ENCODE assay signal across 13 cellular contexts in genomic region chr15:63243101-63243500, GRCh38. TPM values are rescaled to one million over a fixed set of nuclear protein-coding genes. Genes with fewer than 3 reads are reported as not detected.
DNase-seq lines count a peak whose midpoint lies in the region; ATAC-seq and TF ChIP-seq lines count a peak whose summit lies in the region.
"Had no signal": no experiment of that assay in that cellular context is flagged by ENCODE, and none has a peak within 500 bp of the region (broad histone marks: within the 10 kb centered on the region; RNA-seq: fewer than 3 reads in every experiment).

No MANE protein-coding gene starts in this region.

- peaks cover 69 to 74% (median 70%) of the 10 kb centered on the region in 3 donors for H3K4me1 Mint-ChIP-seq in T-cell
- peaks cover 43% of the 10 kb centered on the region for H3K4me1 Mint-ChIP-seq in activated T-helper 17 cell treated with anti-CD3 and anti-CD28 coated beads, Interleukin-2, amount 50 U/mL, for 72 hours

- H3K27ac ChIP-seq in gastroesophageal sphincter: peak overlapping the region; percentile 75 to 88 (median 77)
- peak overlapping the region; percentile 24 for H3K27ac ChIP-seq in psoas muscle
- H3K27ac ChIP-seq: ovary had no signal

- DNase-seq in AG20443 (ENCODE audit: low spot score) (peak; percentile 65), T-cell (no peak), psoas muscle (peak in 1 of 2 donors; percentile 28), cerebellar nuclear complex (lab: John Stamatoyannopoulos, UW) (no peak)
- DNase-seq: activated naive CD4-positive, alpha-beta T cell treated with anti-CD3 and anti-CD28 coated beads, Interleukin-2, amount 10 ng/mL, durations not matched to agents 7 days and 5 days; COR-L47; NCI-H446 had no signal

- H3K36me3 Mint-ChIP-seq in T-cell: peaks cover 44% of the 10 kb centered on the region
- peaks cover 89% of the 10 kb centered on the region for H3K36me3 Mint-ChIP-seq in activated T-helper 17 cell treated with anti-CD3 and anti-CD28 coated beads, Interleukin-2, amount 50 U/mL, for 72 hours (ENCODE audit: low read depth)

- peak overlapping the region; percentile 53 to 91 for H3K27ac Mint-ChIP-seq in T-cell
- H3K27ac Mint-ChIP-seq in activated T-helper 17 cell treated with anti-CD3 and anti-CD28 coated beads, Interleukin-2, amount 50 U/mL, for 72 hours: no peak overlapping the region

- no peak for TF ChIP-seq POLR2A in gastroesophageal sphincter (IDR thresholded peaks at IDR 0.05)

- ATAC-seq in T-cell (replicated peaks in 1 of 4) (no peak), gastroesophageal sphincter (peak; percentile 68), psoas muscle (no peak), GM18870 (IDR thresholded peaks at IDR 0.05; ENCODE audit: unreplicated experiment) (no peak), GM18868 (IDR thresholded peaks at IDR 0.05; ENCODE audit: unreplicated experiment) (no peak)
- ATAC-seq in activated T-helper 17 cell treated with anti-CD3 and anti-CD28 coated beads, Interleukin-2, amount 50 U/mL, for 72 hours (replicated peaks): no peak
- ATAC-seq: left lobe of liver had no signal

- WGBS in gastroesophageal sphincter (ENCODE audit: low coverage in 1 of 2), 2 donors: 25 to 43% methylated on average over 1 of the region's 1 CpG
- WGBS in psoas muscle, 3 donors: 68 to 86% (median 82%) methylated on average over 1 of the region's 1 CpG

- H3K4me3 ChIP-seq in gastroesophageal sphincter: no peak overlapping the region
- no peak overlapping the region for H3K4me3 ChIP-seq in psoas muscle
- H3K4me3 ChIP-seq: ovary had no signal

- H3K9me3 Mint-ChIP-seq in T-cell: peaks cover 0 to 3% (median 0%) of the 10 kb centered on the region in 3 donors
- no peaks in the 10 kb centered on the region for H3K9me3 Mint-ChIP-seq in activated T-helper 17 cell treated with anti-CD3 and anti-CD28 coated beads, Interleukin-2, amount 50 U/mL, for 72 hours

- no peak overlapping the region for H3K4me3 Mint-ChIP-seq in T-cell
- H3K4me3 Mint-ChIP-seq in activated T-helper 17 cell treated with anti-CD3 and anti-CD28 coated beads, Interleukin-2, amount 50 U/mL, for 72 hours: no peak overlapping the region
- H3K4me3 Mint-ChIP-seq: activated naive CD4-positive, alpha-beta T cell treated with anti-CD3 and anti-CD28 coated beads, Interleukin-2, amount 10 ng/mL, durations not matched to agents 7 days and 5 days had no signal

- POLR2A ChIA-PET in T-cell (lab: Charles Lee): interaction anchor here in 1 of 2 donors (1.2 kb wide), 1 partner anchor 11 kb away, joined by 3 read pairs; no protein-coding TSS in a partner anchor

- H3K9me3 ChIP-seq in gastroesophageal sphincter (no peaks in the 10 kb centered on the region), psoas muscle (no peaks in the 10 kb centered on the region)
- H3K9me3 ChIP-seq: ovary had no signal

- H3K36me3 ChIP-seq in gastroesophageal sphincter (peaks cover 0 to 5% of the 10 kb centered on the region in 2 donors), psoas muscle (ENCODE audit: insufficient read depth in 1 of 2, low read depth in 1 of 2) (no peaks in the 10 kb centered on the region)
- H3K36me3 ChIP-seq: ovary had no signal

- CTCF ChIA-PET in T-cell (lab: Charles Lee): interaction anchor here (0.7 to 1.2 kb wide), 2 partner anchors 77 to 294 kb away, joined by 3 to 4 read pairs; no protein-coding TSS in a partner anchor

- H3K27me3 Mint-ChIP-seq in T-cell: no peaks in the 10 kb centered on the region
- no peaks in the 10 kb centered on the region for H3K27me3 Mint-ChIP-seq in activated T-helper 17 cell treated with anti-CD3 and anti-CD28 coated beads, Interleukin-2, amount 50 U/mL, for 72 hours
- H3K27me3 Mint-ChIP-seq: activated naive CD4-positive, alpha-beta T cell treated with anti-CD3 and anti-CD28 coated beads, Interleukin-2, amount 10 ng/mL, durations not matched to agents 7 days and 5 days had no signal

- H3K27me3 ChIP-seq in gastroesophageal sphincter (no peaks in the 10 kb centered on the region), psoas muscle (ENCODE audit: insufficient read depth in 3 of 3, low read length in 2 of 3) (no peaks in the 10 kb centered on the region)
- H3K27me3 ChIP-seq: ovary had no signal

- no peak for TF ChIP-seq EP300 in gastroesophageal sphincter (IDR thresholded peaks at IDR 0.05)

- peak in 2 of 4 experiments; percentile 38 to 60 for TF ChIP-seq CTCF in gastroesophageal sphincter (IDR thresholded peaks at IDR 0.05)
- no peak for TF ChIP-seq CTCF in psoas muscle (IDR thresholded peaks at IDR 0.05)

- peaks cover 21 to 85% (median 39%) of the 10 kb centered on the region in 3 donors for H3K4me1 ChIP-seq in gastroesophageal sphincter
- H3K4me1 ChIP-seq in psoas muscle: peaks cover 31% of the 10 kb centered on the region

- intact Hi-C loops in psoas muscle (cut with DNase I): no loop called here

RNA-seq across cellular contexts. Expression of gene APH1B, which starts 34.3 kb away (rescaled TPM):
- total RNA-seq in T-cell (10 to 100 TPM; 17.0 to 27.4 (median 20.9) TPM), gastroesophageal sphincter (10 to 100 TPM in 2 of 4 donors, 1 to 10 TPM in 2; 8.1 to 18.7 (median 11.5) TPM), psoas muscle (1 to 10 TPM; 3.8 to 7.0 (median 4.6) TPM)
- polyA plus RNA-seq in psoas muscle: 1 to 10 TPM; 1.2 to 2.8 (median 1.4) TPM
- total RNA-seq in activated T-helper 17 cell treated with anti-CD3 and anti-CD28 coated beads, Interleukin-2, amount 50 U/mL, for 72 hours: 1 to 10 TPM; 7.8 to 8.7 TPM

RNA-seq across cellular contexts. Expression of gene RAB8B, which starts 53.7 kb away (rescaled TPM):
- 10 to 100 TPM; 52.2 to 66.7 (median 55.7) TPM for total RNA-seq in T-cell
- total RNA-seq in gastroesophageal sphincter: 10 to 100 TPM; 26.1 to 48.1 (median 33.0) TPM
- total RNA-seq in psoas muscle: 10 to 100 TPM in 1 of 4 donors, 1 to 10 TPM in 3; 5.4 to 18.1 (median 8.4) TPM
- polyA plus RNA-seq in psoas muscle: 1 to 10 TPM; 2.5 to 5.0 (median 4.6) TPM
- total RNA-seq in activated T-helper 17 cell treated with anti-CD3 and anti-CD28 coated beads, Interleukin-2, amount 50 U/mL, for 72 hours: 100 to 1,000 TPM in 1 of 2 donors, 10 to 100 TPM in 1; 68.1 to 185 TPM
